14 cellular contexts compared by ENCODE assay signal in genomic region chr11:95831198-95831883, GRCh38. TPM values are rescaled to one million over a fixed set of nuclear protein-coding genes. Genes with fewer than 3 reads are reported as not detected.
DNase-seq lines count a peak whose midpoint lies in the region; ATAC-seq, FAIRE-seq and TF ChIP-seq lines count a peak whose summit lies in the region.
"Had no signal": no experiment of that assay in that cellular context is flagged by ENCODE, and none has a peak within 500 bp of the region (broad histone marks: within the 10 kb centered on the region; RNA-seq: fewer than 3 reads in every experiment).

No MANE protein-coding gene starts in this region.

- TF ChIP-seq CTCF in foreskin fibroblast (IDR thresholded peaks at IDR 0.05; ENCODE audit: low read depth, low read length) (no peak), natural killer cell (IDR thresholded peaks at IDR 0.05) (no peak)

- H3K36me3 Mint-ChIP-seq in activated T-helper 17 cell treated with anti-CD3 and anti-CD28 coated beads, Interleukin-2, amount 50 U/mL, for 72 hours (ENCODE audit: low read depth): peaks cover 93% of the 10 kb centered on the region
- peaks cover 22% of the 10 kb centered on the region for H3K36me3 Mint-ChIP-seq in natural killer cell

- TF ChIP-seq POLR2A in GM12891 (IDR thresholded peaks at IDR 0.05; ENCODE audit: low read depth, low read length): no peak

- ATAC-seq in activated T-helper 17 cell treated with anti-CD3 and anti-CD28 coated beads, Interleukin-2, amount 50 U/mL, for 72 hours (replicated peaks): peak; percentile 35
- ATAC-seq in natural killer cell (no peak), GM19023 (IDR thresholded peaks at IDR 0.05; ENCODE audit: unreplicated experiment) (no peak)
- ATAC-seq: gastrocnemius medialis, Panc1 had no signal

- no peak overlapping the region for H3K4me3 ChIP-seq in foreskin fibroblast (ENCODE audit: low read depth in 1 of 2, low read length in 2 of 2)
- H3K4me3 ChIP-seq: gastrocnemius medialis had no signal

- H3K4me1 Mint-ChIP-seq in activated T-helper 17 cell treated with anti-CD3 and anti-CD28 coated beads, Interleukin-2, amount 50 U/mL, for 72 hours: peaks cover 6% of the 10 kb centered on the region
- peaks cover 0 to 5% of the 10 kb centered on the region in 2 donors for H3K4me1 Mint-ChIP-seq in natural killer cell
- H3K4me1 Mint-ChIP-seq: activated naive CD8-positive, alpha-beta T cell treated with anti-CD3 and anti-CD28 coated beads, Interleukin-2, amount 10 ng/mL, durations not matched to agents 7 days and 5 days had no signal

- intact Hi-C loops in natural killer cell (cut with micrococcal nuclease): no loop called here

- no peaks in the 10 kb centered on the region for H3K27me3 Mint-ChIP-seq in activated T-helper 17 cell treated with anti-CD3 and anti-CD28 coated beads, Interleukin-2, amount 50 U/mL, for 72 hours
- no peaks in the 10 kb centered on the region for H3K27me3 Mint-ChIP-seq in natural killer cell (ENCODE audit: low read depth in 2 of 2)
- H3K27me3 Mint-ChIP-seq: activated naive CD8-positive, alpha-beta T cell treated with anti-CD3 and anti-CD28 coated beads, Interleukin-2, amount 10 ng/mL, durations not matched to agents 7 days and 5 days; CD4-positive, alpha-beta memory T cell had no signal

- peak overlapping the region; percentile 63 for H3K27ac Mint-ChIP-seq in activated T-helper 17 cell treated with anti-CD3 and anti-CD28 coated beads, Interleukin-2, amount 50 U/mL, for 72 hours
- no peak overlapping the region for H3K27ac Mint-ChIP-seq in natural killer cell
- H3K27ac Mint-ChIP-seq: activated naive CD8-positive, alpha-beta T cell treated with anti-CD3 and anti-CD28 coated beads, Interleukin-2, amount 10 ng/mL, durations not matched to agents 7 days and 5 days had no signal

- no peak overlapping the region for H3K4me3 Mint-ChIP-seq in activated T-helper 17 cell treated with anti-CD3 and anti-CD28 coated beads, Interleukin-2, amount 50 U/mL, for 72 hours
- H3K4me3 Mint-ChIP-seq in natural killer cell: no peak overlapping the region
- H3K4me3 Mint-ChIP-seq: activated naive CD8-positive, alpha-beta T cell treated with anti-CD3 and anti-CD28 coated beads, Interleukin-2, amount 10 ng/mL, durations not matched to agents 7 days and 5 days; CD4-positive, alpha-beta memory T cell had no signal

- no peak for FAIRE-seq in GM12891 (lab: Jason Lieb, UNC)

- H3K9me3 Mint-ChIP-seq in activated T-helper 17 cell treated with anti-CD3 and anti-CD28 coated beads, Interleukin-2, amount 50 U/mL, for 72 hours: no peaks in the 10 kb centered on the region
- no peaks in the 10 kb centered on the region for H3K9me3 Mint-ChIP-seq in natural killer cell
- H3K9me3 Mint-ChIP-seq: activated naive CD8-positive, alpha-beta T cell treated with anti-CD3 and anti-CD28 coated beads, Interleukin-2, amount 10 ng/mL, durations not matched to agents 7 days and 5 days; CD4-positive, alpha-beta memory T cell had no signal

- peak; percentile 74 for DNase-seq in A172 (ENCODE audit: low spot score)
- DNase-seq in GM12891 (ENCODE audit: insufficient read length, low spot score): no peak
- peak; percentile 79 to 87 for DNase-seq in foreskin fibroblast
- no peak for DNase-seq in NCI-H524 treated with DMSO at 0.1 percent for 48 hours (lab: John Stamatoyannopoulos, UW)
- DNase-seq in natural killer cell: no peak
- no peak for DNase-seq in amygdala (lab: John Stamatoyannopoulos, UW)
- DNase-seq: activated CD4-positive, CD25-positive, alpha-beta regulatory T cell; activated naive CD8-positive, alpha-beta T cell treated with anti-CD3 and anti-CD28 coated beads, Interleukin-2, amount 10 ng/mL, durations not matched to agents 7 days and 5 days; CD4-positive, alpha-beta memory T cell; gastrocnemius medialis; NCI-H187 treated with DMSO at 0.1 percent for 48 hours had no signal

TF ChIP-seq in GM12891, 5 proteins besides CTCF, POLR2A, EP300 and RAD21:
- TF ChIP-seq TAF1 (IDR thresholded peaks at IDR 0.05; ENCODE audit: low read depth, low read length): no peak
- TF ChIP-seq PAX5 (IDR thresholded peaks at IDR 0.05; ENCODE audit: insufficient read depth, low read length, severe bottlenecking): no peak
- TF ChIP-seq SPI1 (IDR thresholded peaks at IDR 0.05; ENCODE audit: low read depth, low read length): peak; percentile 71
- TF ChIP-seq POU2F2 (IDR thresholded peaks at IDR 0.05; ENCODE audit: low read depth, low read length): no peak
- TF ChIP-seq POLR2AphosphoS5 (IDR thresholded peaks at IDR 0.05; ENCODE audit: low read depth, low read length): no peak

RNA-seq across cellular contexts. Expression of gene CEP57, which starts 41.0 kb away (rescaled TPM):
- total RNA-seq in A172 (2014; rRNA removed; shearing (Covaris generic)): 30.2 and 36.9 TPM in 2 replicates
- polyA plus RNA-seq in GM12891 (2012; ENCODE audit: low read depth, missing spikeins): 34.2 TPM
- 100 to 1,000 TPM in 1 of 2 donors, 10 to 100 TPM in 1; 79.9 to 159 TPM for total RNA-seq in activated T-helper 17 cell treated with anti-CD3 and anti-CD28 coated beads, Interleukin-2, amount 50 U/mL, for 72 hours
- total RNA-seq in natural killer cell: 10 to 100 TPM; 40.8 to 64.9 (median 55.1) TPM

RNA-seq across cellular contexts. Expression of gene FAM76B, which starts 41.8 kb away (rescaled TPM):
- total RNA-seq in A172 (2014; rRNA removed; shearing (Covaris generic)): 5.8 and 9.6 TPM in 2 replicates
- 19.0 TPM for polyA plus RNA-seq in GM12891 (2012; ENCODE audit: low read depth, missing spikeins)
- 10 to 100 TPM; 38.3 to 50.7 TPM for total RNA-seq in activated T-helper 17 cell treated with anti-CD3 and anti-CD28 coated beads, Interleukin-2, amount 50 U/mL, for 72 hours
- total RNA-seq in natural killer cell: 10 to 100 TPM; 71.3 to 81.0 (median 76.9) TPM

Comparison
In these comparisons a context has a peak if more than half of its experiments do, and no peak if none do; other contexts are left out.
1. DNase-seq: peak in A172 (single experiment) and foreskin fibroblast (2 of 2); none in GM12891 (single experiment), NCI-H524 treated with DMSO at 0.1 percent for 48 hours (single experiment), natural killer cell (single experiment) and amygdala (0 of 56).